In the genomic region with DNA sequence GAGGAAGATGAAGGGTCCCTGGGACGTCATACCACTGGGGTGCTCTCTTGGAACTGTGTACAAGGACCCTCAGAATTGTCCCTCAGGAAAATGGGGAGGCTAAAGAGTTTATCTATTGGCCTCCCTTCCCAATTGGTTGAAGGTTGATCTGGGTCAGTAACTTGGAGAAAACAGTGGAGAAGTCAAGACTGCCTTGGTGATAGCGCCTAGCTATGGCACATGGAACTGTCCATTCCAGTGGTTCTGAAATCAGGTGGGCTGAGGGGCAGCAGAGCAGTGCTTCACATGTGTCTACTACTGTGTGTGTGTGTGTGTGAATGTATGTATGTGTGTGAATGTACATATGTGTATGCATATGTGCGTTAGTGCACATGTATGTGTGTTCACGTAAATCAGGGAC, we compare ENCODE assay signal across 22 cellular contexts.
"Had no signal": no experiment of that assay in that cellular context is flagged by ENCODE, and none has a peak within 500 bp of the region (broad histone marks: within the 10 kb centered on the region; RNA-seq: fewer than 3 reads in every experiment).

No MANE protein-coding gene starts in this region.

- H3K4me3 Mint-ChIP-seq: activated CD4-positive, alpha-beta T cell treated with anti-CD3 and anti-CD28 coated beads, Interleukin-2, amount 10 ng/mL, durations not matched to agents 7 days and 5 days; activated CD8-positive, alpha-beta T cell treated with anti-CD3 and anti-CD28 coated beads, Interleukin-2, amount 10 ng/mL, durations not matched to agents 7 days and 5 days; activated naive CD4-positive, alpha-beta T cell treated with anti-CD3 and anti-CD28 coated beads for 36 hours; activated naive CD8-positive, alpha-beta T cell treated with anti-CD3 and anti-CD28 coated beads, Interleukin-2, amount 50 U/mL, for 24 hours; activated T-cell treated with anti-CD3 and anti-CD28 coated beads, Interleukin-2, amount 50 U/mL, for 24 hours; central memory CD8-positive, alpha-beta T cell; immature natural killer cell; naive thymus-derived CD8-positive, alpha-beta T cell; stimulated activated naive CD8-positive, alpha-beta T cell treated with anti-CD3 and anti-CD28 coated beads, Interleukin-15, amount 100 ng/mL, for 72 hours had no signal

- DNase-seq: activated CD4-positive, alpha-beta T cell treated with anti-CD3 and anti-CD28 coated beads, Interleukin-2, amount 10 ng/mL, durations not matched to agents 7 days and 5 days; activated CD8-positive, alpha-beta T cell treated with anti-CD3 and anti-CD28 coated beads, Interleukin-2, amount 10 ng/mL, durations not matched to agents 7 days and 5 days; activated naive CD4-positive, alpha-beta T cell treated with anti-CD3 and anti-CD28 coated beads for 36 hours; activated naive CD8-positive, alpha-beta T cell treated with anti-CD3 and anti-CD28 coated beads, Interleukin-2, amount 50 U/mL, for 24 hours; activated T-cell treated with anti-CD3 and anti-CD28 coated beads, Interleukin-2, amount 50 U/mL, for 24 hours; anterior cingulate cortex; brain microvascular endothelial cell; colonic mucosa; erythroblast; heart left ventricle; immature natural killer cell; kidney glomerular epithelial cell; mesenchymal stem cell; naive thymus-derived CD8-positive, alpha-beta T cell; pancreas; stimulated activated CD4-positive, alpha-beta T cell treated with anti-CD3 and anti-CD28 coated beads, Interleukin-4, amount 100 ng/mL, for 1 hour; stimulated activated naive CD8-positive, alpha-beta T cell treated with anti-CD3 and anti-CD28 coated beads, Interleukin-15, amount 100 ng/mL, for 72 hours; transverse colon had no signal

- H3K36me3 Mint-ChIP-seq: immature natural killer cell; naive thymus-derived CD8-positive, alpha-beta T cell had no signal

- H3K27ac Mint-ChIP-seq: activated CD4-positive, alpha-beta T cell treated with anti-CD3 and anti-CD28 coated beads, Interleukin-2, amount 10 ng/mL, durations not matched to agents 7 days and 5 days; activated CD8-positive, alpha-beta T cell treated with anti-CD3 and anti-CD28 coated beads, Interleukin-2, amount 10 ng/mL, durations not matched to agents 7 days and 5 days; activated naive CD4-positive, alpha-beta T cell treated with anti-CD3 and anti-CD28 coated beads for 36 hours; activated naive CD8-positive, alpha-beta T cell treated with anti-CD3 and anti-CD28 coated beads, Interleukin-2, amount 50 U/mL, for 24 hours; activated T-cell treated with anti-CD3 and anti-CD28 coated beads, Interleukin-2, amount 50 U/mL, for 24 hours; immature natural killer cell; naive thymus-derived CD8-positive, alpha-beta T cell; stimulated activated naive CD8-positive, alpha-beta T cell treated with anti-CD3 and anti-CD28 coated beads, Interleukin-15, amount 100 ng/mL, for 72 hours had no signal

- H3K9me3 Mint-ChIP-seq: activated CD4-positive, alpha-beta T cell treated with anti-CD3 and anti-CD28 coated beads, Interleukin-2, amount 10 ng/mL, durations not matched to agents 7 days and 5 days; activated naive CD8-positive, alpha-beta T cell treated with anti-CD3 and anti-CD28 coated beads, Interleukin-2, amount 50 U/mL, for 24 hours; activated T-cell treated with anti-CD3 and anti-CD28 coated beads, Interleukin-2, amount 50 U/mL, for 24 hours; central memory CD8-positive, alpha-beta T cell; stimulated activated naive CD8-positive, alpha-beta T cell treated with anti-CD3 and anti-CD28 coated beads, Interleukin-15, amount 100 ng/mL, for 72 hours had no signal

- H3K27me3 Mint-ChIP-seq: activated CD4-positive, alpha-beta T cell treated with anti-CD3 and anti-CD28 coated beads, Interleukin-2, amount 10 ng/mL, durations not matched to agents 7 days and 5 days had no signal

- H3K4me1 Mint-ChIP-seq: activated CD4-positive, alpha-beta T cell treated with anti-CD3 and anti-CD28 coated beads, Interleukin-2, amount 10 ng/mL, durations not matched to agents 7 days and 5 days; activated naive CD8-positive, alpha-beta T cell treated with anti-CD3 and anti-CD28 coated beads, Interleukin-2, amount 50 U/mL, for 24 hours; central memory CD8-positive, alpha-beta T cell; immature natural killer cell; naive thymus-derived CD8-positive, alpha-beta T cell; stimulated activated naive CD8-positive, alpha-beta T cell treated with anti-CD3 and anti-CD28 coated beads, Interleukin-15, amount 100 ng/mL, for 72 hours had no signal

- ATAC-seq: activated CD4-positive, CD25-positive, alpha-beta regulatory T cell treated with anti-CD3 and anti-CD28 coated beads, Interleukin-2, amount 50 U/mL, for 24 hours; activated CD8-positive, alpha-beta T cell treated with anti-CD3 and anti-CD28 coated beads, Interleukin-2, amount 10 ng/mL, durations not matched to agents 7 days and 5 days; activated naive CD8-positive, alpha-beta T cell treated with anti-CD3 and anti-CD28 coated beads, Interleukin-2, amount 50 U/mL, for 24 hours; gastroesophageal sphincter; naive thymus-derived CD8-positive, alpha-beta T cell; pancreas; sciatic nerve; stimulated activated naive CD8-positive, alpha-beta T cell treated with anti-CD3 and anti-CD28 coated beads, Interleukin-15, amount 100 ng/mL, for 72 hours had no signal
